1 cellular context compared by ENCODE assay signal in genomic region chr19:49690656-49691242, GRCh38.
A peak's percentile ranks its signal among the peaks of the same experiment; 100 is the strongest.
TF ChIP-seq lines count a peak whose summit lies in the region.

TSS of gene CPT1C (plus strand) at chr19:49691116. CDS start at chr19:49692253, 1,137 bp downstream.

TF ChIP-seq in HEK293, 187 proteins besides CTCF, POLR2A, EP300 and RAD21 (continued from another document):
- no peak for TF ChIP-seq ZSCAN18 (tag by site-specific recombination; IDR thresholded peaks at IDR 0.05)
- TF ChIP-seq PBX3 (CRISPR knock-in tag; IDR thresholded peaks at IDR 0.05) = no peak
- no peak for TF ChIP-seq ZNF10 (tag by site-specific recombination; IDR thresholded peaks at IDR 0.05)
- TF ChIP-seq SP2 (tag by site-specific recombination; IDR thresholded peaks at IDR 0.05) = 0 out of 2 replicates have a peak, but pooled peaks have one; percentile 26
- no peak for TF ChIP-seq ZXDB (tag by site-specific recombination; IDR thresholded peaks at IDR 0.05)
- TF ChIP-seq ZNF610 (tag by site-specific recombination; IDR thresholded peaks at IDR 0.05; ENCODE audit: borderline replicate concordance) = no peak
- TF ChIP-seq ZNF248 (tag by site-specific recombination; IDR thresholded peaks at IDR 0.05) = no peak
- TF ChIP-seq ZNF792 (tag by site-specific recombination; IDR thresholded peaks at IDR 0.05) = no peak
- TF ChIP-seq ZFHX2 (tag by site-specific recombination; conservative IDR thresholded peaks at IDR 0.05) = peak; percentile 45
- peak; percentile 23; the same call in 1 of the 2 replicates for TF ChIP-seq PRDM10 (tag by site-specific recombination; IDR thresholded peaks at IDR 0.05)
- TF ChIP-seq ZFP37 (tag by site-specific recombination; IDR thresholded peaks at IDR 0.05) = no peak
- TF ChIP-seq ZNF280C (tag by site-specific recombination; IDR thresholded peaks at IDR 0.05) = no peak
- no peak for TF ChIP-seq ZNF791 (tag by site-specific recombination; IDR thresholded peaks at IDR 0.05)
- peak; percentile 22; the same call in 1 of the 2 replicates for TF ChIP-seq ZBTB48 (tag by site-specific recombination; IDR thresholded peaks at IDR 0.05)
- TF ChIP-seq RBAK (tag by site-specific recombination; IDR thresholded peaks at IDR 0.05) = no peak
- TF ChIP-seq ZNF324 (tag by site-specific recombination; IDR thresholded peaks at IDR 0.05) = no peak
- no peak for TF ChIP-seq ZNF221 (tag by site-specific recombination; IDR thresholded peaks at IDR 0.05; ENCODE audit: borderline replicate concordance)
- TF ChIP-seq ZSCAN16 (tag by site-specific recombination; IDR thresholded peaks at IDR 0.05) = no peak
- TF ChIP-seq ZNF449 (tag by site-specific recombination; IDR thresholded peaks at IDR 0.05) = no peak
- TF ChIP-seq ZBTB6 (tag by site-specific recombination; IDR thresholded peaks at IDR 0.05) = no peak
- peak; percentile 27; the same call in 1 of the 2 replicates for TF ChIP-seq ZNF335 (tag by site-specific recombination; conservative IDR thresholded peaks at IDR 0.05)
- peak; percentile 72 for TF ChIP-seq ZBTB17 (tag by site-specific recombination; IDR thresholded peaks at IDR 0.05)
- no peak for TF ChIP-seq ZNF341 (tag by site-specific recombination; IDR thresholded peaks at IDR 0.05; ENCODE audit: low read depth)
- no peak for TF ChIP-seq OSR2 (tag by site-specific recombination; IDR thresholded peaks at IDR 0.05)
- TF ChIP-seq PATZ1 (tag by site-specific recombination; IDR thresholded peaks at IDR 0.05) = peak; percentile 18; the same call in 1 of the 2 replicates
- TF ChIP-seq MEIS1 (CRISPR knock-in tag; IDR thresholded peaks at IDR 0.05; ENCODE audit: borderline replicate concordance) = no peak
- no peak for TF ChIP-seq ZNF488 (tag by site-specific recombination; IDR thresholded peaks at IDR 0.05)
- TF ChIP-seq ZNF645 (tag by site-specific recombination; IDR thresholded peaks at IDR 0.05) = no peak
- peak; percentile 10; the same call in 1 of the 2 replicates for TF ChIP-seq SP7 (tag by site-specific recombination; IDR thresholded peaks at IDR 0.05)
- no peak for TF ChIP-seq ZNF560 (tag by site-specific recombination; IDR thresholded peaks at IDR 0.05; ENCODE audit: borderline replicate concordance)
- TF ChIP-seq ZNF37A (tag by site-specific recombination; IDR thresholded peaks at IDR 0.05) = no peak
- no peak for TF ChIP-seq AEBP2 (tag by site-specific recombination; IDR thresholded peaks at IDR 0.05; ENCODE audit: borderline replicate concordance)
- no peak for TF ChIP-seq ZNF394 (tag by site-specific recombination; IDR thresholded peaks at IDR 0.05; ENCODE audit: borderline replicate concordance)
- no peak for TF ChIP-seq ZNF354C (tag by site-specific recombination; IDR thresholded peaks at IDR 0.05; ENCODE audit: borderline replicate concordance, low read depth)
- no peak for TF ChIP-seq ZNF626 (tag by site-specific recombination; IDR thresholded peaks at IDR 0.05)
- TF ChIP-seq ZNF19 (tag by site-specific recombination; IDR thresholded peaks at IDR 0.05; ENCODE audit: low read depth) = no peak
- TF ChIP-seq ZEB2 (tag by site-specific recombination; IDR thresholded peaks at IDR 0.05) = no peak
- TF ChIP-seq GLIS1 (tag by site-specific recombination; IDR thresholded peaks at IDR 0.05) = no peak
